8 cellular contexts compared by ENCODE assay signal in the genomic region with DNA sequence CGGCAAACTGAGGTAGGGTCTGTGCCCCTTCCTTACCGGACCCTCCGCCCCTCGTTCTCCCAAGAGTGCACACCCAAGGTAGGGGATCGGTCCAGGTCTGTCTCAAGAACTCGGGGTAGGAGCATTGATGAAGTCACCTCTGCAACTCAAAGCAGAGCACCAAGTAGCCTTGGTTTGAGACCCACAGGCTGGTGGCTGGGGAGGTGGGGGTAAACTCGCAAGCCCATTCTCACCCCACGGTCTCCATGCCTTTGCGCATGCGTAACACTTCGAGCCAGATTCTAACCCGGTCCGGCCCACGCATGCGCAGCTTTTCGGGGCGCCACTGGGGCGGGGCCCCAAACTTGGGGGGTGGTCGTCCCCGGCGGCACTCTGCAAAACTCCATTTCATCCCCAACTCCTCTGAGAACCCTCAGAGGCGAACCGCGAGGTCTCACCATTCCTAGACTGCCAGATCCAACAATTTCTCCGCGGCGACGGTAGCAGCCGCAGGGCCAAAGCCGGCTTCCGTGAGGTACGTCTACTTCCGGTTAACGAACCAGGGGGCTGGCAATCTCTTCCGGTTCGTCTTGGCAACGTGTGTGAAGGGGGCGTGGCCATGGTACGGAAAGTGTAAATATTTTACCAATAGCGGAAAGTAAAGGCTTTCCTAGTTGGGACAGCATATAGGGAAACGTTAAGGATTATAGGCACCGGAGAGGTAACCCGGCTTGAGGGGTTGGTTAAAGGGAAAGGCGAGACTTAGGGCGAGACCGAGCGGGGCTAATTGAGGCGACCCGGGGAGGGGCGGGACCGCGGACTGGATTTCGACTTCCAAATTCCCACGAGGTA. TPM values are rescaled to one million over a fixed set of nuclear protein-coding genes. Genes with fewer than 3 reads are reported as not detected.
DNase-seq lines count a peak whose midpoint lies in the region; ATAC-seq and TF ChIP-seq lines count a peak whose summit lies in the region.

A gene with protein sequence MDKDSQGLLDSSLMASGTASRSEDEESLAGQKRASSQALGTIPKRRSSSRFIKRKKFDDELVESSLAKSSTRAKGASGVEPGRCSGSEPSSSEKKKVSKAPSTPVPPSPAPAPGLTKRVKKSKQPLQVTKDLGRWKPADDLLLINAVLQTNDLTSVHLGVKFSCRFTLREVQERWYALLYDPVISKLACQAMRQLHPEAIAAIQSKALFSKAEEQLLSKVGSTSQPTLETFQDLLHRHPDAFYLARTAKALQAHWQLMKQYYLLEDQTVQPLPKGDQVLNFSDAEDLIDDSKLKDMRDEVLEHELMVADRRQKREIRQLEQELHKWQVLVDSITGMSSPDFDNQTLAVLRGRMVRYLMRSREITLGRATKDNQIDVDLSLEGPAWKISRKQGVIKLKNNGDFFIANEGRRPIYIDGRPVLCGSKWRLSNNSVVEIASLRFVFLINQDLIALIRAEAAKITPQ (minus strand): TSS at position 532 of the 831 bp plus-strand sequence. CDS start 1,411 bp downstream, outside the sequence.

- CTCF ChIA-PET in Calu3 (lab: Charles Lee), result interaction anchor here (0.6 to 1.4 kb wide), 2 partner anchors 13 to 207 kb away, joined by 4 to 7 read pairs; no protein-coding TSS in a partner anchor
- CTCF ChIA-PET in OCI-LY7 (lab: Charles Lee; ENCODE audit: unreplicated experiment), result interaction anchor here (1.3 kb wide), 1 partner anchor 33 kb away, joined by 3 read pairs; no protein-coding TSS in a partner anchor

- peaks cover 17% of the 10 kb centered on the region for H3K4me1 Mint-ChIP-seq in Calu3 (ENCODE audit: low read depth, unreplicated experiment)

- peak within 1 kb of the TSS; percentile 54 for H3K27ac ChIP-seq in OCI-LY7 (ENCODE audit: low read depth, low read length, poor library complexity, severe bottlenecking)

- H2AFZ ChIP-seq in OCI-LY7 (ENCODE audit: low read length), result peak within 1 kb of the TSS; percentile 92

- H3K4me2 ChIP-seq in OCI-LY7 (ENCODE audit: low read length), result peak within 1 kb of the TSS; percentile 91

- peak within 1 kb of the TSS; percentile 96 for H3K4me3 Mint-ChIP-seq in Calu3 (ENCODE audit: low read depth, unreplicated experiment)

- no peaks in the 10 kb centered on the region for H3K27me3 Mint-ChIP-seq in Calu3 (ENCODE audit: unreplicated experiment)

- POLR2A ChIA-PET in OCI-LY7 (lab: Charles Lee), result interaction anchor here (0.6 to 1.4 kb wide), 4 partner anchors 13 to 561 kb away, joined by 3 to 5 read pairs (median 4); a partner anchor contains a TSS

- peaks cover 44% of the 10 kb centered on the region for H3K36me3 ChIP-seq in OCI-LY7 (ENCODE audit: insufficient read depth, low read length)
- H3K36me3 ChIP-seq in mucosa of descending colon (ENCODE audit: low read depth), result peaks cover 6% of the 10 kb centered on the region

- BruUV-seq in Calu3 (replicated peaks; lab: Mats Ljungman, UMichigan), result TSS peak; percentile 88
- TSS peak; percentile 91 for BruUV-seq in OCI-LY7 (replicated peaks; lab: Mats Ljungman, UMichigan)

- peaks cover 3% of the 10 kb centered on the region for H3K9me3 Mint-ChIP-seq in Calu3 (ENCODE audit: low read depth, unreplicated experiment)

- TF ChIP-seq CTCF in Calu3 (IDR thresholded peaks at IDR 0.05; ENCODE audit: unreplicated experiment) (no peak), OCI-LY7 (conservative IDR thresholded peaks at IDR 0.05; ENCODE audit: low read length) (no peak), epithelial cell of esophagus (IDR thresholded peaks at IDR 0.05; ENCODE audit: insufficient read depth, low read depth, low read length, missing control alignments) (no peak), mucosa of descending colon (IDR thresholded peaks at IDR 0.05) (no peak)

- peaks cover 32% of the 10 kb centered on the region for H3K79me2 ChIP-seq in OCI-LY7 (ENCODE audit: insufficient read depth, low read depth, low read length)

- intact Hi-C loops in Calu3 (cut with micrococcal nuclease; ENCODE audit: unreplicated experiment), result no loop called here
- intact Hi-C loops in OCI-LY7 (cut with micrococcal nuclease; ENCODE audit: unreplicated experiment), result loop anchor here (2.0 kb wide), 2 partner anchors 55 to 201 kb away; a partner anchor contains a TSS
- intact Hi-C loops in mucosa of descending colon (cut with DNase I, micrococcal nuclease), result no loop called here

- peaks cover 33% of the 10 kb centered on the region for H3K36me3 Mint-ChIP-seq in Calu3 (ENCODE audit: insufficient read depth, unreplicated experiment)

- peak within 1 kb of the TSS; percentile 94 for H3K4me3 ChIP-seq in OCI-LY7 (ENCODE audit: low read depth, low read length, poor library complexity, severe bottlenecking)
- peak within 1 kb of the TSS; percentile 91 for H3K4me3 ChIP-seq in epithelial cell of esophagus (ENCODE audit: low read length)
- peak within 1 kb of the TSS; percentile 75 for H3K4me3 ChIP-seq in mucosa of descending colon

- no peaks in the 10 kb centered on the region for H3K9me3 ChIP-seq in OCI-LY7 (ENCODE audit: low read length)
- no peaks in the 10 kb centered on the region for H3K9me3 ChIP-seq in mucosa of descending colon

- no peaks in the 10 kb centered on the region for H4K20me1 ChIP-seq in OCI-LY7 (ENCODE audit: insufficient read depth, low read length)

- H3K27ac Mint-ChIP-seq in Calu3 (ENCODE audit: unreplicated experiment), result peak within 1 kb of the TSS; percentile 94

- H3K4me1 ChIP-seq in OCI-LY7 (ENCODE audit: insufficient read depth, low read length, poor library complexity, severe bottlenecking) (peaks cover 19% of the 10 kb centered on the region), mucosa of descending colon (ENCODE audit: low read depth) (peaks cover 15% of the 10 kb centered on the region)

- ATAC-seq in GM21447 (IDR thresholded peaks at IDR 0.05; ENCODE audit: unreplicated experiment) (peak; percentile 80), mucosa of descending colon (peak; percentile 98)

- peak; percentile 79 for DNase-seq in Calu3
- DNase-seq in HuH-7.5 (ENCODE audit: low spot score), result peak; percentile 98
- DNase-seq in OCI-LY7 (ENCODE audit: low spot score), result peak; percentile 97
- DNase-seq in activated T-cell treated with anti-CD3 and anti-CD28 coated beads for 24 hours (ENCODE audit: low read depth), result peak; percentile 84
- DNase-seq in epithelial cell of esophagus (ENCODE audit: low read depth), result peak; percentile 93
- peak; percentile 90 to 97 (median 91) for DNase-seq in mucosa of descending colon
- DNase-seq in stimulated activated CD8-positive, alpha-beta memory T cell treated with anti-CD3 and anti-CD28 coated beads, Interleukin-4, amount 100 ng/mL, for 24 hours (ENCODE audit: low read depth), result peak; percentile 81

- no peaks in the 10 kb centered on the region for H3K9me2 ChIP-seq in OCI-LY7 (ENCODE audit: insufficient read depth, low read length)

RNA-seq across cellular contexts. Expression of the gene that starts here (rescaled TPM):
- 38.0 and 38.7 TPM in 2 replicates for total RNA-seq in Calu3 (2022)
- total RNA-seq in OCI-LY7 (2014; rRNA removed; shearing (Covaris generic)), result 72.0 and 75.6 TPM in 2 replicates
- 65.4 and 72.4 TPM in 2 replicates for total RNA-seq in OCI-LY7 (2022)
- total RNA-seq in mucosa of descending colon, result 10 to 100 TPM; 51.6 to 66.7 (median 55.9) TPM

Comparison
In these comparisons a context has a peak if more than half of its experiments do, and no peak if none do; other contexts are left out.
1. Peak in every context shown above with its lines: DNase-seq, ATAC-seq, H3K4me3 ChIP-seq and H3K27ac ChIP-seq.